In the genomic region with DNA sequence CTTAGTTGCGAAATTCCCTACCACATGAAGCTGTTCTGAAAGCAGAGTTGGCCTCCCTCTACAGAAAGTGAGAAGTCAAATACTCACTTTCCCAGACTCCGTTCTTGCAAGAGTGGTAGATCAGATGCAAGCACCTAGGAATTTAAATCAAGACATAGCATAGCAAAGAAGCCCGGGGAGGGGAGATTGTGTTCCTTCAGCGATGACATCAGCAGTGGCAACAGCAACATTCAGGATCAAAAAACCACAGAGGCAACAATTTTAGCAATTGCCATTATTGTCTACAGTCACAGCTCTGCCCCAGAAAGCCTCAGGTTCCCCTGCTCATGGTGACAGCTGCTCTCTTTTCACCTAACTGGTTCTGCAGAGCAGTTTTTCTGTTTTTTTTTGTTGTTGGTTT, we compare ENCODE assay signal across 2 cellular contexts.
TF ChIP-seq lines count a peak whose summit lies in the region.

No MANE protein-coding gene starts in this region.

TF ChIP-seq in GM23338, 12 proteins besides CTCF, POLR2A, EP300 and RAD21 (continued from another document and continues in another):
- TF ChIP-seq, protein P1, sequence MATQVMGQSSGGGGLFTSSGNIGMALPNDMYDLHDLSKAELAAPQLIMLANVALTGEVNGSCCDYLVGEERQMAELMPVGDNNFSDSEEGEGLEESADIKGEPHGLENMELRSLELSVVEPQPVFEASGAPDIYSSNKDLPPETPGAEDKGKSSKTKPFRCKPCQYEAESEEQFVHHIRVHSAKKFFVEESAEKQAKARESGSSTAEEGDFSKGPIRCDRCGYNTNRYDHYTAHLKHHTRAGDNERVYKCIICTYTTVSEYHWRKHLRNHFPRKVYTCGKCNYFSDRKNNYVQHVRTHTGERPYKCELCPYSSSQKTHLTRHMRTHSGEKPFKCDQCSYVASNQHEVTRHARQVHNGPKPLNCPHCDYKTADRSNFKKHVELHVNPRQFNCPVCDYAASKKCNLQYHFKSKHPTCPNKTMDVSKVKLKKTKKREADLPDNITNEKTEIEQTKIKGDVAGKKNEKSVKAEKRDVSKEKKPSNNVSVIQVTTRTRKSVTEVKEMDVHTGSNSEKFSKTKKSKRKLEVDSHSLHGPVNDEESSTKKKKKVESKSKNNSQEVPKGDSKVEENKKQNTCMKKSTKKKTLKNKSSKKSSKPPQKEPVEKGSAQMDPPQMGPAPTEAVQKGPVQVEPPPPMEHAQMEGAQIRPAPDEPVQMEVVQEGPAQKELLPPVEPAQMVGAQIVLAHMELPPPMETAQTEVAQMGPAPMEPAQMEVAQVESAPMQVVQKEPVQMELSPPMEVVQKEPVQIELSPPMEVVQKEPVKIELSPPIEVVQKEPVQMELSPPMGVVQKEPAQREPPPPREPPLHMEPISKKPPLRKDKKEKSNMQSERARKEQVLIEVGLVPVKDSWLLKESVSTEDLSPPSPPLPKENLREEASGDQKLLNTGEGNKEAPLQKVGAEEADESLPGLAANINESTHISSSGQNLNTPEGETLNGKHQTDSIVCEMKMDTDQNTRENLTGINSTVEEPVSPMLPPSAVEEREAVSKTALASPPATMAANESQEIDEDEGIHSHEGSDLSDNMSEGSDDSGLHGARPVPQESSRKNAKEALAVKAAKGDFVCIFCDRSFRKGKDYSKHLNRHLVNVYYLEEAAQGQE (IDR thresholded peaks at IDR 0.05; ENCODE audit: unreplicated experiment): no peak
- TF ChIP-seq, protein P2, sequence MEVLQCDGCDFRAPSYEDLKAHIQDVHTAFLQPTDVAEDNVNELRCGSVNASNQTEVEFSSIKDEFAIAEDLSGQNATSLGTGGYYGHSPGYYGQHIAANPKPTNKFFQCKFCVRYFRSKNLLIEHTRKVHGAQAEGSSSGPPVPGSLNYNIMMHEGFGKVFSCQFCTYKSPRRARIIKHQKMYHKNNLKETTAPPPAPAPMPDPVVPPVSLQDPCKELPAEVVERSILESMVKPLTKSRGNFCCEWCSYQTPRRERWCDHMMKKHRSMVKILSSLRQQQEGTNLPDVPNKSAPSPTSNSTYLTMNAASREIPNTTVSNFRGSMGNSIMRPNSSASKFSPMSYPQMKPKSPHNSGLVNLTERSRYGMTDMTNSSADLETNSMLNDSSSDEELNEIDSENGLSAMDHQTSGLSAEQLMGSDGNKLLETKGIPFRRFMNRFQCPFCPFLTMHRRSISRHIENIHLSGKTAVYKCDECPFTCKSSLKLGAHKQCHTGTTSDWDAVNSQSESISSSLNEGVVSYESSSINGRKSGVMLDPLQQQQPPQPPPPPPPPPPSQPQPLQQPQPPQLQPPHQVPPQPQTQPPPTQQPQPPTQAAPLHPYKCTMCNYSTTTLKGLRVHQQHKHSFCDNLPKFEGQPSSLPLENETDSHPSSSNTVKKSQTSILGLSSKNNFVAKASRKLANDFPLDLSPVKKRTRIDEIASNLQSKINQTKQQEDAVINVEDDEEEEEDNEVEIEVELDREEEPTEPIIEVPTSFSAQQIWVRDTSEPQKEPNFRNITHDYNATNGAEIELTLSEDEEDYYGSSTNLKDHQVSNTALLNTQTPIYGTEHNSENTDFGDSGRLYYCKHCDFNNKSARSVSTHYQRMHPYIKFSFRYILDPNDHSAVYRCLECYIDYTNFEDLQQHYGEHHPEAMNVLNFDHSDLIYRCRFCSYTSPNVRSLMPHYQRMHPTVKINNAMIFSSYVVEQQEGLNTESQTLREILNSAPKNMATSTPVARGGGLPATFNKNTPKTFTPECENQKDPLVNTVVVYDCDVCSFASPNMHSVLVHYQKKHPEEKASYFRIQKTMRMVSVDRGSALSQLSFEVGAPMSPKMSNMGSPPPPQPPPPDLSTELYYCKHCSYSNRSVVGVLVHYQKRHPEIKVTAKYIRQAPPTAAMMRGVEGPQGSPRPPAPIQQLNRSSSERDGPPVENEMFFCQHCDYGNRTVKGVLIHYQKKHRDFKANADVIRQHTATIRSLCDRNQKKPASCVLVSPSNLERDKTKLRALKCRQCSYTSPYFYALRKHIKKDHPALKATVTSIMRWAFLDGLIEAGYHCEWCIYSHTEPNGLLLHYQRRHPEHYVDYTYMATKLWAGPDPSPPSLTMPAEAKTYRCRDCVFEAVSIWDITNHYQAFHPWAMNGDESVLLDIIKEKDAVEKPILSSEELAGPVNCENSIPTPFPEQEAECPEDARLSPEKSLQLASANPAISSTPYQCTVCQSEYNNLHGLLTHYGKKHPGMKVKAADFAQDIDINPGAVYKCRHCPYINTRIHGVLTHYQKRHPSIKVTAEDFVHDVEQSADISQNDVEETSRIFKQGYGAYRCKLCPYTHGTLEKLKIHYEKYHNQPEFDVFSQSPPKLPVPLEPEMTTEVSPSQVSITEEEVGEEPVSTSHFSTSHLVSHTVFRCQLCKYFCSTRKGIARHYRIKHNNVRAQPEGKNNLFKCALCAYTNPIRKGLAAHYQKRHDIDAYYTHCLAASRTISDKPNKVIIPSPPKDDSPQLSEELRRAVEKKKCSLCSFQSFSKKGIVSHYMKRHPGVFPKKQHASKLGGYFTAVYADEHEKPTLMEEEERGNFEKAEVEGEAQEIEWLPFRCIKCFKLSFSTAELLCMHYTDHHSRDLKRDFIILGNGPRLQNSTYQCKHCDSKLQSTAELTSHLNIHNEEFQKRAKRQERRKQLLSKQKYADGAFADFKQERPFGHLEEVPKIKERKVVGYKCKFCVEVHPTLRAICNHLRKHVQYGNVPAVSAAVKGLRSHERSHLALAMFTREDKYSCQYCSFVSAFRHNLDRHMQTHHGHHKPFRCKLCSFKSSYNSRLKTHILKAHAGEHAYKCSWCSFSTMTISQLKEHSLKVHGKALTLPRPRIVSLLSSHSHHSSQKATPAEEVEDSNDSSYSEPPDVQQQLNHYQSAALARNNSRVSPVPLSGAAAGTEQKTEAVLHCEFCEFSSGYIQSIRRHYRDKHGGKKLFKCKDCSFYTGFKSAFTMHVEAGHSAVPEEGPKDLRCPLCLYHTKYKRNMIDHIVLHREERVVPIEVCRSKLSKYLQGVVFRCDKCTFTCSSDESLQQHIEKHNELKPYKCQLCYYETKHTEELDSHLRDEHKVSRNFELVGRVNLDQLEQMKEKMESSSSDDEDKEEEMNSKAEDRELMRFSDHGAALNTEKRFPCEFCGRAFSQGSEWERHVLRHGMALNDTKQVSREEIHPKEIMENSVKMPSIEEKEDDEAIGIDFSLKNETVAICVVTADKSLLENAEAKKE (CRISPR knock-in tag; IDR thresholded peaks at IDR 0.05): no peak
- TF ChIP-seq CREB1 (CRISPR knock-in tag; IDR thresholded peaks at IDR 0.05; ENCODE audit: low read depth) (no peak), EZH2phosphoT487 (IDR thresholded peaks at IDR 0.05; ENCODE audit: unreplicated experiment) (no peak), POLR2AphosphoS5 (IDR thresholded peaks at IDR 0.05; ENCODE audit: low read depth) (no peak), EZH2 (IDR thresholded peaks at IDR 0.05; ENCODE audit: low read depth, unreplicated experiment) (no peak), STAT1 (IDR thresholded peaks at IDR 0.05; ENCODE audit: unreplicated experiment) (no peak), ZNF114 (CRISPR knock-in tag; IDR thresholded peaks at IDR 0.05) (no peak), JUNB (IDR thresholded peaks at IDR 0.05; ENCODE audit: unreplicated experiment) (no peak)
- TF ChIP-seq, protein P3, sequence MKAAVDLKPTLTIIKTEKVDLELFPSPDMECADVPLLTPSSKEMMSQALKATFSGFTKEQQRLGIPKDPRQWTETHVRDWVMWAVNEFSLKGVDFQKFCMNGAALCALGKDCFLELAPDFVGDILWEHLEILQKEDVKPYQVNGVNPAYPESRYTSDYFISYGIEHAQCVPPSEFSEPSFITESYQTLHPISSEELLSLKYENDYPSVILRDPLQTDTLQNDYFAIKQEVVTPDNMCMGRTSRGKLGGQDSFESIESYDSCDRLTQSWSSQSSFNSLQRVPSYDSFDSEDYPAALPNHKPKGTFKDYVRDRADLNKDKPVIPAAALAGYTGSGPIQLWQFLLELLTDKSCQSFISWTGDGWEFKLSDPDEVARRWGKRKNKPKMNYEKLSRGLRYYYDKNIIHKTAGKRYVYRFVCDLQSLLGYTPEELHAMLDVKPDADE (IDR thresholded peaks at IDR 0.05): no peak

TF ChIP-seq in GM12878, 131 proteins besides CTCF, POLR2A, EP300 and RAD21:
- TF ChIP-seq, protein P4, sequence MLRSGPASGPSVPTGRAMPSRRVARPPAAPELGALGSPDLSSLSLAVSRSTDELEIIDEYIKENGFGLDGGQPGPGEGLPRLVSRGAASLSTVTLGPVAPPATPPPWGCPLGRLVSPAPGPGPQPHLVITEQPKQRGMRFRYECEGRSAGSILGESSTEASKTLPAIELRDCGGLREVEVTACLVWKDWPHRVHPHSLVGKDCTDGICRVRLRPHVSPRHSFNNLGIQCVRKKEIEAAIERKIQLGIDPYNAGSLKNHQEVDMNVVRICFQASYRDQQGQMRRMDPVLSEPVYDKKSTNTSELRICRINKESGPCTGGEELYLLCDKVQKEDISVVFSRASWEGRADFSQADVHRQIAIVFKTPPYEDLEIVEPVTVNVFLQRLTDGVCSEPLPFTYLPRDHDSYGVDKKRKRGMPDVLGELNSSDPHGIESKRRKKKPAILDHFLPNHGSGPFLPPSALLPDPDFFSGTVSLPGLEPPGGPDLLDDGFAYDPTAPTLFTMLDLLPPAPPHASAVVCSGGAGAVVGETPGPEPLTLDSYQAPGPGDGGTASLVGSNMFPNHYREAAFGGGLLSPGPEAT (IDR thresholded peaks at IDR 0.05; ENCODE audit: low read depth): peak; percentile 13; the same call in 1 of the 2 replicates
- TF ChIP-seq ATF7 (IDR thresholded peaks at IDR 0.05; ENCODE audit: low read depth) (peak; percentile 63), NBN (IDR thresholded peaks at IDR 0.05) (peak; percentile 43; the same call in 1 of the 2 replicates), PML (IDR thresholded peaks at IDR 0.05; ENCODE audit: low read length) (no peak), GATAD2B (conservative IDR thresholded peaks at IDR 0.05; ENCODE audit: low read depth) (no peak)
- TF ChIP-seq, protein P5, sequence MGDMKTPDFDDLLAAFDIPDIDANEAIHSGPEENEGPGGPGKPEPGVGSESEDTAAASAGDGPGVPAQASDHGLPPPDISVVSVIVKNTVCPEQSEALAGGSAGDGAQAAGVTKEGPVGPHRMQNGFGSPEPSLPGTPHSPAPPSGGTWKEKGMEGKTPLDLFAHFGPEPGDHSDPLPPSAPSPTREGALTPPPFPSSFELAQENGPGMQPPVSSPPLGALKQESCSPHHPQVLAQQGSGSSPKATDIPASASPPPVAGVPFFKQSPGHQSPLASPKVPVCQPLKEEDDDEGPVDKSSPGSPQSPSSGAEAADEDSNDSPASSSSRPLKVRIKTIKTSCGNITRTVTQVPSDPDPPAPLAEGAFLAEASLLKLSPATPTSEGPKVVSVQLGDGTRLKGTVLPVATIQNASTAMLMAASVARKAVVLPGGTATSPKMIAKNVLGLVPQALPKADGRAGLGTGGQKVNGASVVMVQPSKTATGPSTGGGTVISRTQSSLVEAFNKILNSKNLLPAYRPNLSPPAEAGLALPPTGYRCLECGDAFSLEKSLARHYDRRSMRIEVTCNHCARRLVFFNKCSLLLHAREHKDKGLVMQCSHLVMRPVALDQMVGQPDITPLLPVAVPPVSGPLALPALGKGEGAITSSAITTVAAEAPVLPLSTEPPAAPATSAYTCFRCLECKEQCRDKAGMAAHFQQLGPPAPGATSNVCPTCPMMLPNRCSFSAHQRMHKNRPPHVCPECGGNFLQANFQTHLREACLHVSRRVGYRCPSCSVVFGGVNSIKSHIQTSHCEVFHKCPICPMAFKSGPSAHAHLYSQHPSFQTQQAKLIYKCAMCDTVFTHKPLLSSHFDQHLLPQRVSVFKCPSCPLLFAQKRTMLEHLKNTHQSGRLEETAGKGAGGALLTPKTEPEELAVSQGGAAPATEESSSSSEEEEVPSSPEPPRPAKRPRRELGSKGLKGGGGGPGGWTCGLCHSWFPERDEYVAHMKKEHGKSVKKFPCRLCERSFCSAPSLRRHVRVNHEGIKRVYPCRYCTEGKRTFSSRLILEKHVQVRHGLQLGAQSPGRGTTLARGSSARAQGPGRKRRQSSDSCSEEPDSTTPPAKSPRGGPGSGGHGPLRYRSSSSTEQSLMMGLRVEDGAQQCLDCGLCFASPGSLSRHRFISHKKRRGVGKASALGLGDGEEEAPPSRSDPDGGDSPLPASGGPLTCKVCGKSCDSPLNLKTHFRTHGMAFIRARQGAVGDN (IDR thresholded peaks at IDR 0.05): peak; percentile 21; the same call in 1 of the 2 replicates
